In genomic region chr2:176455865-176456291, GRCh38 we compare ENCODE assay signal across 10 cellular contexts.
A peak's percentile ranks its signal among the peaks of the same experiment; 100 is the strongest.
DNase-seq lines count a peak whose midpoint lies in the region; ATAC-seq, FAIRE-seq and TF ChIP-seq lines count a peak whose summit lies in the region.
"Had no signal": no experiment of that assay in that cellular context is flagged by ENCODE, and none has a peak within 500 bp of the region (broad histone marks: within the 10 kb centered on the region; RNA-seq: fewer than 3 reads in every experiment).

No MANE protein-coding gene starts in this region.

- H4K20me1 ChIP-seq in K562 (replicated peaks; ENCODE audit: control insufficient read depth, insufficient read depth, low read length), result peaks cover 7% of the 10 kb centered on the region; the same call in 1 of the 2 replicates

- TF ChIP-seq EP300 in A549 (IDR thresholded peaks at IDR 0.05), result no peak
- TF ChIP-seq EP300 in K562 (IDR thresholded peaks at IDR 0.05; ENCODE audit: low read length), result no peak

- FAIRE-seq in A549 (lab: Jason Lieb, UNC) (no peak), K562 (lab: Jason Lieb, UNC) (no peak)

- 62% methylated on average over 3 of the region's 3 CpGs for WGBS in A549 (ENCODE audit: missing lambda C conversion rate)
- WGBS in K562 (ENCODE audit: insufficient coverage, low coverage, missing lambda C conversion rate), result 0% methylated on average over 3 of the region's 3 CpGs

- TF ChIP-seq POLR2A in A549 (IDR thresholded peaks at IDR 0.05; ENCODE audit: low read length) (no peak), K562 (conservative IDR thresholded peaks at IDR 0.05) (no peak)

- H3K9me3 Mint-ChIP-seq in activated CD4-positive, alpha-beta T cell treated with anti-CD3 and anti-CD28 coated beads, Interleukin-2, amount 10 ng/mL, durations not matched to agents 7 days and 5 days, result no peaks in the 10 kb centered on the region

- TF ChIP-seq CTCF in A549 (IDR thresholded peaks at IDR 0.05) (no peak), GM12865 (IDR thresholded peaks at IDR 0.05; ENCODE audit: insufficient read depth, low read depth, low read length, missing control alignments) (no peak), K562 (IDR thresholded peaks at IDR 0.05 in 2 of 3, conservative IDR thresholded peaks at IDR 0.05 in 1 of 3; ENCODE audit: insufficient read depth in 2 of 3, low read depth in 1 of 3, low read length in 3 of 3) (no peak), left lung (IDR thresholded peaks at IDR 0.05) (no peak)

- POLR2A ChIA-PET in A549 (lab: Yijun Ruan, JAX) (no interaction called here), K562 (lab: Yijun Ruan, JAX) (interaction anchor here (1.0 to 2.4 kb wide), 3 partner anchors 9 to 316 kb away, joined by 3 to 7 read pairs (median 6); no protein-coding TSS in a partner anchor)
- POLR2A ChIA-PET in activated CD4-positive, alpha-beta T cell treated with anti-CD3 and anti-CD28 coated beads, Interleukin-2, amount 10 ng/mL, durations not matched to agents 7 days and 5 days (lab: Charles Lee), result no interaction called here

- no TSS peak for BruUV-seq in K562 (replicated peaks; lab: Mats Ljungman, UMichigan)

- no peak overlapping the region for H3K4me2 ChIP-seq in A549
- no peak overlapping the region for H3K4me2 ChIP-seq in K562 (ENCODE audit: insufficient read depth, low read length)

- no peak overlapping the region for H3K4me3 ChIP-seq in A549
- no peak overlapping the region for H3K4me3 ChIP-seq in GM12865 (ENCODE audit: low read depth, low read length)
- no peak overlapping the region for H3K4me3 ChIP-seq in K562
- no peak overlapping the region for H3K4me3 ChIP-seq in left lung

- H3K36me3 Mint-ChIP-seq in activated CD4-positive, alpha-beta T cell treated with anti-CD3 and anti-CD28 coated beads, Interleukin-2, amount 10 ng/mL, durations not matched to agents 7 days and 5 days (ENCODE audit: low read depth), result no peaks in the 10 kb centered on the region

- no peaks in the 10 kb centered on the region for H3K4me1 Mint-ChIP-seq in activated CD4-positive, alpha-beta T cell treated with anti-CD3 and anti-CD28 coated beads, Interleukin-2, amount 10 ng/mL, durations not matched to agents 7 days and 5 days

- H3K9me1 ChIP-seq in K562 (ENCODE audit: control insufficient read depth, insufficient read depth, low read length), result no peaks in the 10 kb centered on the region

- DNase-seq in A549 (ENCODE audit: low read depth in 1 of 2, low spot score in 1 of 2), result peak in 1 of 2 experiments; percentile 13
- peak; percentile 5 for DNase-seq in GM12865 (ENCODE audit: low read depth)
- peak in 2 of 4 experiments; percentile 16 to 17 for DNase-seq in K562 (ENCODE audit: extremely low read depth in 1 of 4, low spot score in 3 of 4)
- no peak for DNase-seq in left lung
- DNase-seq in activated CD4-positive, alpha-beta T cell treated with anti-CD3 and anti-CD28 coated beads, Interleukin-2, amount 10 ng/mL, durations not matched to agents 7 days and 5 days, result no peak
- DNase-seq: Caco-2, occipital lobe had no signal

- H3K36me3 ChIP-seq in K562 (ENCODE audit: control insufficient read depth, insufficient read depth, low read length), result no peaks in the 10 kb centered on the region
- no peaks in the 10 kb centered on the region for H3K36me3 ChIP-seq in left lung

- peaks cover 0 to 3% of the 10 kb centered on the region in 2 experiments; a peak in 2 of 5 replicates for H3K27me3 ChIP-seq in K562 (ENCODE audit: control insufficient read depth in 2 of 2, insufficient read depth in 2 of 2, low read length in 2 of 2)
- H3K27me3 ChIP-seq in left lung, result peaks cover 0 to 20% of the 10 kb centered on the region in 2 donors

- no peak overlapping the region for H3K27ac Mint-ChIP-seq in activated CD4-positive, alpha-beta T cell treated with anti-CD3 and anti-CD28 coated beads, Interleukin-2, amount 10 ng/mL, durations not matched to agents 7 days and 5 days

- ATAC-seq in A549, result peak; percentile 45 to 65; a peak in 3 of 6 replicates
- ATAC-seq in K562, result no peak; the same call in 2 of the 3 replicates
- peak; percentile 29 for ATAC-seq in left lung
- ATAC-seq in HG03571 (IDR thresholded peaks at IDR 0.05; ENCODE audit: unreplicated experiment), result no peak
- ATAC-seq in HG03565 (IDR thresholded peaks at IDR 0.05; ENCODE audit: unreplicated experiment), result no peak
- ATAC-seq in HG02798 (IDR thresholded peaks at IDR 0.05; ENCODE audit: poor library complexity, unreplicated experiment), result no peak

- H3K9ac ChIP-seq in K562 (ENCODE audit: insufficient read depth in 1 of 2, low read depth in 2 of 2, low read length in 2 of 2), result no peak overlapping the region

- no peaks in the 10 kb centered on the region for H3K4me1 ChIP-seq in A549
- no peaks in the 10 kb centered on the region for H3K4me1 ChIP-seq in K562 (replicated peaks in 1 of 2; ENCODE audit: control insufficient read depth in 2 of 2, insufficient read depth in 2 of 2, low read length in 2 of 2)
- no peaks in the 10 kb centered on the region for H3K4me1 ChIP-seq in left lung
- H3K4me1 ChIP-seq: Caco-2 had no signal

- TF ChIP-seq RAD21 in A549 (conservative IDR thresholded peaks at IDR 0.05 in 1 of 2, IDR thresholded peaks at IDR 0.05 in 1 of 2) (no peak), K562 (CRISPR knock-in tag; conservative IDR thresholded peaks at IDR 0.05 in 1 of 2, IDR thresholded peaks at IDR 0.05 in 1 of 2) (no peak)

- H2AFZ ChIP-seq in K562 (ENCODE audit: low read depth, low read length), result no peak overlapping the region

- H3K27ac ChIP-seq in A549, result no peak overlapping the region
- H3K27ac ChIP-seq in K562 (ENCODE audit: extremely low read depth, low read depth, low read length), result no peak overlapping the region
- no peak overlapping the region for H3K27ac ChIP-seq in left lung

- peaks cover 36% of the 10 kb centered on the region for H3K27me3 Mint-ChIP-seq in activated CD4-positive, alpha-beta T cell treated with anti-CD3 and anti-CD28 coated beads, Interleukin-2, amount 10 ng/mL, durations not matched to agents 7 days and 5 days

- intact Hi-C loops in K562 (cut with micrococcal nuclease), result loop anchor here (1.0 to 5.0 kb wide), 4 partner anchors 99 to 329 kb away; no protein-coding TSS in a partner anchor
- intact Hi-C loops in left lung (cut with DNase I), result loop anchor here in 1 of 2 donors (10.0 kb wide), 1 partner anchor 311 kb away; no protein-coding TSS in a partner anchor

- H3K9me3 ChIP-seq in A549, result no peaks in the 10 kb centered on the region
- H3K9me3 ChIP-seq in K562 (replicated peaks; ENCODE audit: control insufficient read depth, insufficient read depth, low read depth, low read length), result no peaks in the 10 kb centered on the region
- H3K9me3 ChIP-seq in left lung, result no peaks in the 10 kb centered on the region
- H3K9me3 ChIP-seq: Caco-2 had no signal

- H3K79me2 ChIP-seq in K562 (ENCODE audit: control insufficient read depth, insufficient read depth, low read length), result no peaks in the 10 kb centered on the region

- CTCF ChIA-PET in A549 (lab: Yijun Ruan, JAX) (interaction anchor here (0.7 to 9.6 kb wide), 17 partner anchors 9 to 361 kb away, joined by 3 to 181 read pairs (median 5); partner anchors contain the start of gene HOXD4), K562 (lab: Yijun Ruan, JAX; ENCODE audit: low intra/inter-chr PET ratio) (interaction anchor here (3.1 kb wide), 1 partner anchor 316 kb away, joined by 25 read pairs; no protein-coding TSS in a partner anchor)
- CTCF ChIA-PET in activated CD4-positive, alpha-beta T cell treated with anti-CD3 and anti-CD28 coated beads, Interleukin-2, amount 10 ng/mL, durations not matched to agents 7 days and 5 days (lab: Charles Lee), result interaction anchor here (0.7 to 2.7 kb wide), 5 partner anchors 9 to 329 kb away, joined by 3 to 18 read pairs (median 5); no protein-coding TSS in a partner anchor

- H3K4me3 Mint-ChIP-seq in activated CD4-positive, alpha-beta T cell treated with anti-CD3 and anti-CD28 coated beads, Interleukin-2, amount 10 ng/mL, durations not matched to agents 7 days and 5 days, result no peak overlapping the region

- in situ Hi-C loops in K562 (cut with MboI), result loop anchor here (5.0 kb wide), 1 partner anchor 314 kb away; no protein-coding TSS in a partner anchor

TF ChIP-seq in A549, 52 proteins besides CTCF, POLR2A, EP300 and RAD21 (continues in another document):
- no peak for TF ChIP-seq JUN (IDR thresholded peaks at IDR 0.05)
- TF ChIP-seq HES2 (IDR thresholded peaks at IDR 0.05), result no peak
- TF ChIP-seq, protein P1, sequence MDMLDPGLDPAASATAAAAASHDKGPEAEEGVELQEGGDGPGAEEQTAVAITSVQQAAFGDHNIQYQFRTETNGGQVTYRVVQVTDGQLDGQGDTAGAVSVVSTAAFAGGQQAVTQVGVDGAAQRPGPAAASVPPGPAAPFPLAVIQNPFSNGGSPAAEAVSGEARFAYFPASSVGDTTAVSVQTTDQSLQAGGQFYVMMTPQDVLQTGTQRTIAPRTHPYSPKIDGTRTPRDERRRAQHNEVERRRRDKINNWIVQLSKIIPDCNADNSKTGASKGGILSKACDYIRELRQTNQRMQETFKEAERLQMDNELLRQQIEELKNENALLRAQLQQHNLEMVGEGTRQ (IDR thresholded peaks at IDR 0.05), result no peak
- TF ChIP-seq ZSCAN20 (CRISPR knock-in tag; IDR thresholded peaks at IDR 0.05), result no peak

TF ChIP-seq in K562, 482 proteins besides CTCF, POLR2A, EP300 and RAD21:
- peak; percentile 85 for TF ChIP-seq RFX1 (IDR thresholded peaks at IDR 0.05)
- 0 out of 2 replicates have a peak, but pooled peaks have one; percentile 9 for TF ChIP-seq SPI1 (IDR thresholded peaks at IDR 0.05; ENCODE audit: borderline replicate concordance, low read depth, low read length)
- TF ChIP-seq E2F8 (IDR thresholded peaks at IDR 0.05; ENCODE audit: low read depth, partially characterized antibody), result no peak

Comparison
In these comparisons a context has a peak if more than half of its experiments do, and no peak if none do; other contexts are left out.
1. ATAC-seq: peak in A549 (2 of 2) and left lung (single experiment); none in K562 (single experiment), HG03571 (single experiment), HG03565 (single experiment) and HG02798 (single experiment).